In genomic region chr1:156282143-156282478, GRCh38 we compare ENCODE assay signal across 8 cellular contexts. TPM values are rescaled to one million over a fixed set of nuclear protein-coding genes. Genes with fewer than 3 reads are reported as not detected.
DNase-seq lines count a peak whose midpoint lies in the region; ATAC-seq, FAIRE-seq and TF ChIP-seq lines count a peak whose summit lies in the region.

No MANE protein-coding gene starts in this region.

- no peak for TF ChIP-seq POLR2A in GM12892 (IDR thresholded peaks at IDR 0.05; ENCODE audit: low read depth, low read length)

- peak overlapping the region; percentile 92 for H3K4me2 ChIP-seq in BLaER1
- peak overlapping the region; percentile 87 for H3K4me2 ChIP-seq in GM23248 (ENCODE audit: unreplicated experiment)

- peaks cover 33% of the 10 kb centered on the region for H3F3A ChIP-seq in GM23248 (ENCODE audit: insufficient read depth)

- H3K9me3 ChIP-seq in BLaER1 (no peaks in the 10 kb centered on the region), GM23248 (ENCODE audit: low read depth) (no peaks in the 10 kb centered on the region), duodenal mucosa (ENCODE audit: control insufficient read depth in 1 of 2, low read length in 2 of 2) (no peaks in the 10 kb centered on the region), muscle layer of duodenum (ENCODE audit: control insufficient read depth in 1 of 2, low read length in 2 of 2) (no peaks in the 10 kb centered on the region)

- in situ Hi-C loops in GM23248 (cut with MboI): no loop called here

- peak overlapping the region; percentile 95 for H3K27ac ChIP-seq in BLaER1
- H3K27ac ChIP-seq in GM23248: peak overlapping the region; percentile 80
- peak overlapping the region; percentile 84 for H3K27ac ChIP-seq in duodenal mucosa (ENCODE audit: low read depth, low read length)
- H3K27ac ChIP-seq in muscle layer of duodenum (ENCODE audit: low read length): peak overlapping the region; percentile 70

- no peak for FAIRE-seq in GM12892 (lab: Jason Lieb, UNC)

- no peaks in the 10 kb centered on the region for H3K9me2 ChIP-seq in GM23248 (ENCODE audit: insufficient read depth)

- DNase-seq in GM23248 (no peak), NCI-H82 treated with DMSO at 0.1 percent for 48 hours (lab: John Stamatoyannopoulos, UW; ENCODE audit: unreplicated experiment) (peak; percentile 34), GM12892 (ENCODE audit: insufficient read length) (no peak)

- peaks cover 59% of the 10 kb centered on the region for H3K79me2 ChIP-seq in GM23248 (ENCODE audit: insufficient read depth)

- H3K9ac ChIP-seq in BLaER1 (peak overlapping the region; percentile 96), GM23248 (peak overlapping the region; percentile 93), duodenal mucosa (ENCODE audit: low read depth in 1 of 2, low read length in 2 of 2) (peak overlapping the region; percentile 81 to 88)

- H4K20me1 ChIP-seq in BLaER1 (peaks cover 48% of the 10 kb centered on the region), GM23248 (ENCODE audit: insufficient read depth) (peaks cover 4% of the 10 kb centered on the region; the same call in 1 of the 2 replicates)

- no peaks in the 10 kb centered on the region for H3K27me3 ChIP-seq in BLaER1
- no peaks in the 10 kb centered on the region for H3K27me3 ChIP-seq in GM23248 (replicated peaks; ENCODE audit: insufficient read depth)
- H3K27me3 ChIP-seq in duodenal mucosa (ENCODE audit: control insufficient read depth in 1 of 2, insufficient read depth in 2 of 2, low read length in 2 of 2): no peaks in the 10 kb centered on the region
- H3K27me3 ChIP-seq in muscle layer of duodenum (ENCODE audit: low read depth, low read length): no peaks in the 10 kb centered on the region

- H2AFZ ChIP-seq in GM23248: peak overlapping the region; percentile 65

- peaks cover 34% of the 10 kb centered on the region for H3K4me1 ChIP-seq in BLaER1
- peaks cover 32% of the 10 kb centered on the region for H3K4me1 ChIP-seq in GM23248 (ENCODE audit: insufficient read depth)
- peaks cover 22 to 32% of the 10 kb centered on the region in 2 donors for H3K4me1 ChIP-seq in duodenal mucosa (ENCODE audit: control insufficient read depth in 1 of 2, insufficient read depth in 2 of 2, low read length in 2 of 2)
- peaks cover 16 to 28% of the 10 kb centered on the region in 2 donors for H3K4me1 ChIP-seq in muscle layer of duodenum (ENCODE audit: control insufficient read depth in 1 of 2, insufficient read depth in 2 of 2, low read length in 2 of 2)

- H3K36me3 ChIP-seq in BLaER1 (peaks cover 54% of the 10 kb centered on the region), GM23248 (ENCODE audit: low read depth) (peaks cover 5% of the 10 kb centered on the region; the same call in 1 of the 2 replicates), duodenal mucosa (ENCODE audit: control insufficient read depth in 1 of 2, insufficient read depth in 2 of 2, low read length in 2 of 2) (peaks cover 17 to 27% of the 10 kb centered on the region in 2 donors), muscle layer of duodenum (ENCODE audit: control insufficient read depth in 1 of 2, insufficient read depth in 2 of 2, low read length in 2 of 2) (peaks cover 14 to 20% of the 10 kb centered on the region in 2 donors)

- peak overlapping the region; percentile 83 for H3K4me3 ChIP-seq in BLaER1
- H3K4me3 ChIP-seq in GM23248: peak overlapping the region; percentile 94
- peak overlapping the region; percentile 94 for H3K4me3 ChIP-seq in duodenal mucosa (ENCODE audit: low read depth in 1 of 2, low read length in 2 of 2)
- H3K4me3 ChIP-seq in muscle layer of duodenum (ENCODE audit: low read depth in 1 of 2, low read length in 2 of 2): peak overlapping the region; percentile 80 to 95

- WGBS in GM23248 (ENCODE audit: low coverage in 1 of 2, low lambda C conversion rate in 2 of 2, missing lambda C conversion rate in 2 of 2), 2 experiments: 0 to 1% methylated on average over 9 to 10 of the region's 10 CpGs

- ATAC-seq in HG03520 (IDR thresholded peaks at IDR 0.05; ENCODE audit: unreplicated experiment) (no peak), GM18868 (IDR thresholded peaks at IDR 0.05; ENCODE audit: unreplicated experiment) (no peak)

RNA-seq across cellular contexts. Expression of gene SMG5, which starts 0.5 kb away (rescaled TPM):
- total RNA-seq in GM23248 (2014; rRNA removed; shearing (Covaris generic)): 60.0 and 68.2 TPM in 2 replicates
- polyA plus RNA-seq in GM23248 (2016; fragmentation: Nextera tagmentation; extraction: Ambion mirVana): 30.7 and 32.2 TPM in 2 replicates
- 31.8 TPM for polyA plus RNA-seq in GM12892 (2012; ENCODE audit: missing spikeins)

RNA-seq across cellular contexts. Expression of gene TMEM79, which starts 2.0 kb away (rescaled TPM):
- total RNA-seq in GM23248 (2014; rRNA removed; shearing (Covaris generic)): 0.63 and 1.8 TPM in 2 replicates
- polyA plus RNA-seq in GM23248 (2016; fragmentation: Nextera tagmentation; extraction: Ambion mirVana): 3.8 and 3.9 TPM in 2 replicates
- 2.4 TPM for polyA plus RNA-seq in GM12892 (2012; ENCODE audit: missing spikeins)

RNA-seq across cellular contexts. Expression of gene GLMP, which starts 13.4 kb away (rescaled TPM):
- 77.8 and 89.7 TPM in 2 replicates for total RNA-seq in GM23248 (2014; rRNA removed; shearing (Covaris generic))
- 59.9 and 63.8 TPM in 2 replicates for polyA plus RNA-seq in GM23248 (2016; fragmentation: Nextera tagmentation; extraction: Ambion mirVana)
- 16.6 TPM for polyA plus RNA-seq in GM12892 (2012; ENCODE audit: missing spikeins)

RNA-seq across cellular contexts. Expression of gene VHLL, which starts 17.0 kb away (rescaled TPM):
- total RNA-seq in GM23248 (2014; rRNA removed; shearing (Covaris generic)): not detected in 2 replicates
- polyA plus RNA-seq in GM23248 (2016; fragmentation: Nextera tagmentation; extraction: Ambion mirVana): not detected in 2 replicates
- not detected for polyA plus RNA-seq in GM12892 (2012; ENCODE audit: missing spikeins)

RNA-seq across cellular contexts. Expression of gene PAQR6, which starts 34.3 kb away (rescaled TPM):
- total RNA-seq in GM23248 (2014; rRNA removed; shearing (Covaris generic)): 0.54 and 0.63 TPM in 2 replicates
- 0.38 and 0.81 TPM in 2 replicates for polyA plus RNA-seq in GM23248 (2016; fragmentation: Nextera tagmentation; extraction: Ambion mirVana)
- polyA plus RNA-seq in GM12892 (2012; ENCODE audit: missing spikeins): 3.9 TPM
